8 cellular contexts compared by ENCODE assay signal in the genomic region with DNA sequence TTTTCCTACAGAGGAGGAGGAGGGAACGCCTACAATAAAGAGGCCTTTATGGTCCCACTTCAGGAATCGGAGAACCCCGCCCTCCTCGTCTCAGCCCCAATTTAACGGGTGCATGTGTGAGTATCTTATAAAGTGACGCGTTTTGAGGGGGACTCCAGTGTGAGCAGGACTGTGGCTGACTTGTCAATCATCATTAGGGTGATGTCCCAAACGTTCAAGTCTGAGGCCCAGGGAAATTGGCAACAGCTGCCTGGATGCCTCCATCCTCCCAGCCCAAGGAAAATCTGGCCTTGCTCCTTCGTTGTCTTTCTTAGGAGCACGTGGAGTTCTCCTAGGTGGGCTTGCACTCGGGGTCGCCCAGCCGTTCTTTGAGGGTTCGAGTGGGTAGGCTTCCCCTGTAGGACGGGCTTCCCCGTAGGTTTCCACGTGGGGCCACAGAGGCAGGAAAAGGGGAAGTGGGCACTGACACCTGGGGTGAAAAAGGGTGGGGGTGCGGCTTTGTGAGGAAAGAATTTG. TPM values are rescaled to one million over a fixed set of nuclear protein-coding genes. Genes with fewer than 3 reads are reported as not detected.
DNase-seq lines count a peak whose midpoint lies in the region; ATAC-seq and TF ChIP-seq lines count a peak whose summit lies in the region.

No MANE protein-coding gene starts in this region.

- H3K79me2 ChIP-seq in MM.1S (ENCODE audit: low read length) = peaks cover 44% of the 10 kb centered on the region

- intact Hi-C loops in MCF 10A (cut with micrococcal nuclease) = loop anchor here (5.0 to 10.0 kb wide), 2 partner anchors 64 to 233 kb away; a partner anchor contains a TSS
- intact Hi-C loops in lower lobe of right lung (cut with DNase I) = no loop called here

- H3K4me1 ChIP-seq in HEK293 (ENCODE audit: control insufficient read depth, insufficient read depth, low read length) = peaks cover 3% of the 10 kb centered on the region; the same call in 1 of the 2 replicates
- H3K4me1 ChIP-seq in MM.1S (ENCODE audit: low read length) = peaks cover 24% of the 10 kb centered on the region
- peaks cover 44% of the 10 kb centered on the region for H3K4me1 ChIP-seq in lower lobe of right lung
- H3K4me1 ChIP-seq in upper lobe of left lung = peaks cover 26 to 40% (median 32%) of the 10 kb centered on the region in 4 donors

- peak overlapping the region; percentile 99 for H3K4me2 ChIP-seq in MM.1S (ENCODE audit: low read depth, low read length)

- no peak for TF ChIP-seq EP300 in upper lobe of left lung (IDR thresholded peaks at IDR 0.05)

- peak in 2 of 3 experiments; percentile 68 to 79 for DNase-seq in NCI-H1417 (lab: John Stamatoyannopoulos, UW)
- DNase-seq in NCI-H1417 treated with DMSO at 0.1 percent for 48 hours (lab: John Stamatoyannopoulos, UW) = no peak
- DNase-seq in MM.1S = peak; percentile 89
- no peak for DNase-seq in MCF 10A (ENCODE audit: unreplicated experiment)
- no peak for DNase-seq in lower lobe of right lung
- no peak for DNase-seq in upper lobe of left lung
- no peak for DNase-seq in NCI-H2081 treated with DMSO at 0.1 percent for 48 hours (lab: John Stamatoyannopoulos, UW)

- 30 to 37% methylated on average over 12 to 18 of the region's 18 CpGs for WGBS in upper lobe of left lung, 2 donors

- H3K4me3 ChIP-seq in HEK293 (ENCODE audit: low read depth, low read length) (peak overlapping the region; percentile 44), MM.1S (ENCODE audit: low read length) (peak overlapping the region; percentile 63), lower lobe of right lung (peak overlapping the region; percentile 99), upper lobe of left lung (peak overlapping the region; percentile 9 to 98 (median 74))

- TF ChIP-seq POLR2A in upper lobe of left lung (IDR thresholded peaks at IDR 0.05) = no peak

- H4K20me1 ChIP-seq in MM.1S (ENCODE audit: insufficient read depth, low read length) = peaks cover 35% of the 10 kb centered on the region

- H3K36me3 Mint-ChIP-seq in MCF 10A (ENCODE audit: insufficient read depth, unreplicated experiment) = peaks cover 47% of the 10 kb centered on the region

- no peak overlapping the region for H2AFZ ChIP-seq in MM.1S (ENCODE audit: low read length)

- peak overlapping the region; percentile 100 for H3K9ac ChIP-seq in MM.1S (ENCODE audit: low read length)

- TSS peak; percentile 94 for BruUV-seq in MCF 10A (replicated peaks; lab: Mats Ljungman, UMichigan)

- CTCF ChIA-PET in HEK293 (lab: Yijun Ruan, JAX) (interaction anchor here (0.6 to 1.1 kb wide), 2 partner anchors 65 to 138 kb away, joined by 3 read pairs; no protein-coding TSS in a partner anchor), MCF 10A (lab: Yijun Ruan, JAX) (interaction anchor here (0.7 to 0.9 kb wide), 2 partner anchors 10 to 339 kb away, joined by 3 to 4 read pairs; no protein-coding TSS in a partner anchor)

- H3K36me3 ChIP-seq in HEK293 (ENCODE audit: control insufficient read depth in 2 of 2, insufficient read depth in 1 of 2, low read length in 2 of 2) = peaks cover 4 to 15% of the 10 kb centered on the region in 2 experiments; a peak in 2 of 3 replicates
- peaks cover 29% of the 10 kb centered on the region for H3K36me3 ChIP-seq in MM.1S (replicated peaks; ENCODE audit: insufficient read depth, low read length)
- H3K36me3 ChIP-seq in lower lobe of right lung = peaks cover 29% of the 10 kb centered on the region
- H3K36me3 ChIP-seq in upper lobe of left lung = peaks cover 10 to 25% (median 12%) of the 10 kb centered on the region in 4 donors

- peak; percentile 7 to 11 for ATAC-seq in lower lobe of right lung
- ATAC-seq in upper lobe of left lung (ENCODE audit: low FRiP score in 2 of 2) = peak in 1 of 2 donors; percentile 6

- H3F3A ChIP-seq in MM.1S (ENCODE audit: insufficient read depth, low read length) = peaks cover 55% of the 10 kb centered on the region

- H3K4me3 Mint-ChIP-seq in MCF 10A (ENCODE audit: unreplicated experiment) = peak overlapping the region; percentile 99

- H3K9me2 ChIP-seq in MM.1S (replicated peaks; ENCODE audit: insufficient read depth, low read length) = no peaks in the 10 kb centered on the region

- H3K9me3 Mint-ChIP-seq in MCF 10A (ENCODE audit: unreplicated experiment) = no peaks in the 10 kb centered on the region

- H3K4me1 Mint-ChIP-seq in MCF 10A (ENCODE audit: insufficient read depth, unreplicated experiment) = peaks cover 8% of the 10 kb centered on the region

- peak overlapping the region; percentile 100 for H3K27ac Mint-ChIP-seq in MCF 10A (ENCODE audit: low read depth, unreplicated experiment)

- peak overlapping the region; percentile 56; the same call in 1 of the 2 replicates for H3K27ac ChIP-seq in HEK293 (ENCODE audit: extremely low read depth, low read depth, low read length)
- peak overlapping the region; percentile 100 for H3K27ac ChIP-seq in MM.1S (ENCODE audit: low read length)
- H3K27ac ChIP-seq in lower lobe of right lung = peak overlapping the region; percentile 100
- peak overlapping the region; percentile 99 to 100 (median 100) for H3K27ac ChIP-seq in upper lobe of left lung

- H3K9me3 ChIP-seq in HEK293 (ENCODE audit: control insufficient read depth, insufficient read depth, low read depth, low read length) (no peaks in the 10 kb centered on the region), MM.1S (replicated peaks; ENCODE audit: insufficient read depth, low read length) (no peaks in the 10 kb centered on the region), lower lobe of right lung (no peaks in the 10 kb centered on the region), upper lobe of left lung (no peaks in the 10 kb centered on the region)

- H3K27me3 ChIP-seq in MM.1S (replicated peaks; ENCODE audit: insufficient read depth, low read length) (no peaks in the 10 kb centered on the region), lower lobe of right lung (ENCODE audit: low read depth) (no peaks in the 10 kb centered on the region), upper lobe of left lung (no peaks in the 10 kb centered on the region)

- POLR2A ChIA-PET in HEK293 (lab: Yijun Ruan, JAX) (interaction anchor here (0.5 to 3.3 kb wide), 13 partner anchors 10 to 70 kb away, joined by 3 to 16 read pairs (median 4); no protein-coding TSS in a partner anchor), MCF 10A (lab: Yijun Ruan, JAX) (interaction anchor here (0.6 to 4.0 kb wide), 32 partner anchors 11 to 446 kb away, joined by 3 to 31 read pairs (median 4); a partner anchor contains a TSS)

- TF ChIP-seq CTCF in HEK293 (tag by site-specific recombination; IDR thresholded peaks at IDR 0.05) (no peak), MM.1S (IDR thresholded peaks at IDR 0.05; ENCODE audit: low read length) (no peak), MCF 10A (IDR thresholded peaks at IDR 0.05; ENCODE audit: unreplicated experiment) (no peak), lower lobe of right lung (IDR thresholded peaks at IDR 0.05) (no peak), upper lobe of left lung (IDR thresholded peaks at IDR 0.05) (peak in 1 of 6 experiments; percentile 7)

- H3K27me3 Mint-ChIP-seq in MCF 10A (ENCODE audit: insufficient read depth, unreplicated experiment) = no peaks in the 10 kb centered on the region

TF ChIP-seq in HEK293, 187 proteins besides CTCF, POLR2A, EP300 and RAD21 (continues in another document):
- TF ChIP-seq ZFP69B (tag by site-specific recombination; IDR thresholded peaks at IDR 0.05) (peak; percentile 81; the same call in 1 of the 2 replicates), MZF1 (tag by site-specific recombination; IDR thresholded peaks at IDR 0.05; ENCODE audit: borderline replicate concordance) (0 out of 2 replicates have a peak, but pooled peaks have one; percentile 8), SP3 (tag by site-specific recombination; IDR thresholded peaks at IDR 0.05) (no peak), GFI1B (tag by site-specific recombination; IDR thresholded peaks at IDR 0.05) (no peak)
- TF ChIP-seq, protein P1, sequence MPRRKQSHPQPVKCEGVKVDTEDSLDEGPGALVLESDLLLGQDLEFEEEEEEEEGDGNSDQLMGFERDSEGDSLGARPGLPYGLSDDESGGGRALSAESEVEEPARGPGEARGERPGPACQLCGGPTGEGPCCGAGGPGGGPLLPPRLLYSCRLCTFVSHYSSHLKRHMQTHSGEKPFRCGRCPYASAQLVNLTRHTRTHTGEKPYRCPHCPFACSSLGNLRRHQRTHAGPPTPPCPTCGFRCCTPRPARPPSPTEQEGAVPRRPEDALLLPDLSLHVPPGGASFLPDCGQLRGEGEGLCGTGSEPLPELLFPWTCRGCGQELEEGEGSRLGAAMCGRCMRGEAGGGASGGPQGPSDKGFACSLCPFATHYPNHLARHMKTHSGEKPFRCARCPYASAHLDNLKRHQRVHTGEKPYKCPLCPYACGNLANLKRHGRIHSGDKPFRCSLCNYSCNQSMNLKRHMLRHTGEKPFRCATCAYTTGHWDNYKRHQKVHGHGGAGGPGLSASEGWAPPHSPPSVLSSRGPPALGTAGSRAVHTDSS (tag by site-specific recombination; IDR thresholded peaks at IDR 0.05) = 0 out of 2 replicates have a peak, but pooled peaks have one; percentile 24
- TF ChIP-seq, protein P2, sequence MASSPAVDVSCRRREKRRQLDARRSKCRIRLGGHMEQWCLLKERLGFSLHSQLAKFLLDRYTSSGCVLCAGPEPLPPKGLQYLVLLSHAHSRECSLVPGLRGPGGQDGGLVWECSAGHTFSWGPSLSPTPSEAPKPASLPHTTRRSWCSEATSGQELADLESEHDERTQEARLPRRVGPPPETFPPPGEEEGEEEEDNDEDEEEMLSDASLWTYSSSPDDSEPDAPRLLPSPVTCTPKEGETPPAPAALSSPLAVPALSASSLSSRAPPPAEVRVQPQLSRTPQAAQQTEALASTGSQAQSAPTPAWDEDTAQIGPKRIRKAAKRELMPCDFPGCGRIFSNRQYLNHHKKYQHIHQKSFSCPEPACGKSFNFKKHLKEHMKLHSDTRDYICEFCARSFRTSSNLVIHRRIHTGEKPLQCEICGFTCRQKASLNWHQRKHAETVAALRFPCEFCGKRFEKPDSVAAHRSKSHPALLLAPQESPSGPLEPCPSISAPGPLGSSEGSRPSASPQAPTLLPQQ (tag by site-specific recombination; IDR thresholded peaks at IDR 0.05) = peak; percentile 86

RNA-seq across cellular contexts. Expression of a gene that starts 0.6 kb away (rescaled TPM):
- total RNA-seq in MCF 10A (2022) (201 and 242 TPM in 2 replicates), lower lobe of right lung (174 TPM), upper lobe of left lung (100 to 1,000 TPM in 5 of 6 donors, 10 to 100 TPM in 1; 81.0 to 283 (median 196) TPM)

RNA-seq across cellular contexts. Expression of a gene that starts 30.4 kb away (rescaled TPM):
- total RNA-seq in MCF 10A (2022) (not detected in 2 replicates), lower lobe of right lung (1.1 TPM), upper lobe of left lung (1 to 10 TPM in 1 of 6 donors, under 1 TPM in 4, not detected in 1; 0.29 to 1.5 (median 0.91) TPM)

RNA-seq across cellular contexts. Expression of a gene that starts 58.0 kb away (rescaled TPM):
- total RNA-seq in MCF 10A (2022) (8.0 and 14.5 TPM in 2 replicates), lower lobe of right lung (47.5 TPM), upper lobe of left lung (100 to 1,000 TPM in 2 of 6 donors, 10 to 100 TPM in 4; 29.2 to 361 (median 52.7) TPM)

Comparison
In these comparisons a context has a peak if more than half of its experiments do, and no peak if none do; other contexts are left out.
1. DNase-seq: peak in NCI-H1417 (2 of 3) and MM.1S (single experiment); none in NCI-H1417 treated with DMSO at 0.1 percent for 48 hours (single experiment), MCF 10A (single experiment), lower lobe of right lung (single experiment), upper lobe of left lung (0 of 2) and NCI-H2081 treated with DMSO at 0.1 percent for 48 hours (single experiment).
2. H3K4me3 ChIP-seq: peak in every context shown above with its lines; median percentile 99 in lower lobe of right lung; 74 in upper lobe of left lung; 63 in MM.1S; 44 in HEK293.
3. Peak in every context shown above with its lines, with median percentiles within 50 percentile points of each other: H3K27ac ChIP-seq.